In the genomic region with DNA sequence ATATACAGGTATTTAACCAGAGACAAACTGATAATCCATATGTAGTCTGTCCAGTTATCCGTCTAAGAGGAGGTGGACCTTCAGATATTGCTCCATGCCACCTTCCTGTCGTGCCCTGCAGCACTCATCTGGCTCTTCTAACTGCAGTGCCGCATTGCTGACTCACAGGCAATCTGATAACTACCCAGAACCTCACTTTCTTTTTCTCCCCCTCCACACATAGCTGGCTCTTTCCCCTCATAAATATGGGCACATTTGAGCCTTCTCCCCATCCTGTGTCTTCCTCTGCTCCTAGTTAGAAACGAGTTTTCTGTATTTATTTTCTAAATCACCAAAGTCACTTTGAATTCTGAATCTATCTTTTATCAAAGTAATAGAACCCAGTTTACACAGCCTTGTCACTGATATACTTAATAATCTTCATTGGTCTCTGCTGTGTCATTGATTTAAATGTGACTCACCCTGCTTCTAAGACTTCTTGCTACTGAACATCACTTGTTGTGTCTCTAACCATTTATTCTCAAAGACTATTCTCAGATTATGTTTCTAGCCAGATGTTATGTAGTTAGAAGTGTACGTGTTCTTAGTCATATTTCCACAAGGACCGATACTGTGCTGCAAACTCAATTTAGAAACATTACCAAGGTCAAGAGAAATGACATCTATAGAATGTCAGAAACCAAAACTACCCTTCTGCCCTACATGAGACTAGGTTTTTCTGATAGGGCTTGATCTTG, we compare ENCODE assay signal across 12 cellular contexts. TPM values are rescaled to one million over a fixed set of nuclear protein-coding genes. Genes with fewer than 3 reads are reported as not detected.
DNase-seq lines count a peak whose midpoint lies in the region; ATAC-seq and TF ChIP-seq lines count a peak whose summit lies in the region.
"Had no signal": no experiment of that assay in that cellular context is flagged by ENCODE, and none has a peak within 500 bp of the region (broad histone marks: within the 10 kb centered on the region; RNA-seq: fewer than 3 reads in every experiment).

No MANE protein-coding gene starts in this region.

- H3K36me3 ChIP-seq in neural progenitor cell = no peaks in the 10 kb centered on the region
- H3K36me3 ChIP-seq: gastroesophageal sphincter had no signal

- H3K27ac Mint-ChIP-seq in neural progenitor cell = no peak overlapping the region
- H3K27ac Mint-ChIP-seq: stimulated activated naive CD8-positive, alpha-beta T cell treated with anti-CD3 and anti-CD28 coated beads, Interleukin-15, Interleukin-2, amounts not matched to agents 100 ng/mL and 50 ng/mL, for 24 hours; T-helper 1 cell treated with Interleukin-12 subunit alpha and Interleukin-12 subunit beta and Interleukin-4 antibody, amounts not matched to agents 30 μg/mL and 1 μg/mL, for 36 hours had no signal

- DNase-seq in GM10248 (ENCODE audit: extremely low spot score) (peak; percentile 36), T1000 (lab: John Stamatoyannopoulos, UW) (peak; percentile 30), NCI-H1105 treated with DMSO at 0.1 percent for 48 hours (lab: John Stamatoyannopoulos, UW) (no peak), Ammon's horn (ENCODE audit: low spot score) (no peak), neural progenitor cell (ENCODE audit: low spot score) (no peak)
- no peak for DNase-seq in stimulated activated CD8-positive, alpha-beta memory T cell treated with anti-CD3 and anti-CD28 coated beads, Interleukin-4, amount 100 ng/mL, for 48 hours
- DNase-seq: COR-L47 had no signal

- no peaks in the 10 kb centered on the region for H3K4me1 ChIP-seq in neural progenitor cell
- H3K4me1 ChIP-seq: gastroesophageal sphincter had no signal

- H3K4me3 Mint-ChIP-seq in neural progenitor cell = no peak overlapping the region
- H3K4me3 Mint-ChIP-seq: stimulated activated naive CD8-positive, alpha-beta T cell treated with anti-CD3 and anti-CD28 coated beads, Interleukin-15, Interleukin-2, amounts not matched to agents 100 ng/mL and 50 ng/mL, for 24 hours; T-helper 1 cell treated with Interleukin-12 subunit alpha and Interleukin-12 subunit beta and Interleukin-4 antibody, amounts not matched to agents 30 μg/mL and 1 μg/mL, for 36 hours had no signal

- peaks cover 4% of the 10 kb centered on the region for H3K4me1 Mint-ChIP-seq in neural progenitor cell

- POLR2A ChIA-PET in GM10248 (lab: Yijun Ruan, JAX) = interaction anchor here (0.7 to 1.5 kb wide), 2 partner anchors 12 to 20 kb away, joined by 3 read pairs; no protein-coding TSS in a partner anchor

- CTCF ChIA-PET in GM10248 (lab: Yijun Ruan, JAX) = interaction anchor here (1.4 to 1.9 kb wide), 2 partner anchors 14 to 19 kb away, joined by 4 to 5 read pairs; no protein-coding TSS in a partner anchor

- no peaks in the 10 kb centered on the region for H3K27me3 ChIP-seq in neural progenitor cell
- H3K27me3 ChIP-seq: gastroesophageal sphincter had no signal

- no peak overlapping the region for H2AFZ ChIP-seq in neural progenitor cell (replicated peaks)

- H3K4me3 ChIP-seq in neural progenitor cell = no peak overlapping the region
- H3K4me3 ChIP-seq: gastroesophageal sphincter had no signal

- H3K4me2 ChIP-seq in neural progenitor cell = no peak overlapping the region

- no peaks in the 10 kb centered on the region for H4K20me1 ChIP-seq in neural progenitor cell (ENCODE audit: low read depth)

- TF ChIP-seq CTCF in GM10248 (IDR thresholded peaks at IDR 0.05; ENCODE audit: control extremely low read depth, extremely low read depth, low read depth, missing control alignments) = no peak
- no peak for TF ChIP-seq CTCF in neural progenitor cell (IDR thresholded peaks at IDR 0.05)

- H3K9ac ChIP-seq in neural progenitor cell = no peak overlapping the region

- H3K9me3 Mint-ChIP-seq in neural progenitor cell = no peaks in the 10 kb centered on the region
- H3K9me3 Mint-ChIP-seq: stimulated activated naive CD8-positive, alpha-beta T cell treated with anti-CD3 and anti-CD28 coated beads, Interleukin-15, Interleukin-2, amounts not matched to agents 100 ng/mL and 50 ng/mL, for 24 hours; T-helper 1 cell treated with Interleukin-12 subunit alpha and Interleukin-12 subunit beta and Interleukin-4 antibody, amounts not matched to agents 30 μg/mL and 1 μg/mL, for 36 hours had no signal

- no peaks in the 10 kb centered on the region for H3K79me2 ChIP-seq in neural progenitor cell (ENCODE audit: low read depth)

- H3F3A ChIP-seq in neural progenitor cell (ENCODE audit: low read depth) = no peaks in the 10 kb centered on the region

- no peak overlapping the region for H3K27ac ChIP-seq in neural progenitor cell
- H3K27ac ChIP-seq: gastroesophageal sphincter had no signal

- no peaks in the 10 kb centered on the region for H3K9me3 ChIP-seq in neural progenitor cell (ENCODE audit: low read depth)
- H3K9me3 ChIP-seq: gastroesophageal sphincter had no signal

- H3K27me3 Mint-ChIP-seq in neural progenitor cell (ENCODE audit: insufficient read depth, low read depth) = no peaks in the 10 kb centered on the region

- ATAC-seq in GM19438 (IDR thresholded peaks at IDR 0.05; ENCODE audit: low read depth, unreplicated experiment) = peak; percentile 83
- ATAC-seq in HG03039 (IDR thresholded peaks at IDR 0.05; ENCODE audit: unreplicated experiment) = peak; percentile 80
- ATAC-seq: gastroesophageal sphincter had no signal

- no peaks in the 10 kb centered on the region for H3K36me3 Mint-ChIP-seq in neural progenitor cell

RNA-seq across cellular contexts. Expression of gene KCNMB2, which starts 17.4 kb away (rescaled TPM):
- 0.12 TPM in 1 of 2 replicates, not detected in the other for total RNA-seq in neural progenitor cell (ENCODE audit: low replicate concordance)

Comparison
In these comparisons a context has a peak if more than half of its experiments do, and no peak if none do; other contexts are left out.
1. DNase-seq: peak in GM10248 (single experiment) and T1000 (single experiment); none in NCI-H1105 treated with DMSO at 0.1 percent for 48 hours (single experiment), stimulated activated CD8-positive, alpha-beta memory T cell treated with anti-CD3 and anti-CD28 coated beads, Interleukin-4, amount 100 ng/mL, for 48 hours (single experiment), Ammon's horn (single experiment) and neural progenitor cell (single experiment).